20 cellular contexts compared by ENCODE assay signal in genomic region chr12:126480396-126480795, GRCh38.
"Had no signal": no experiment of that assay in that cellular context is flagged by ENCODE, and none has a peak within 500 bp of the region (broad histone marks: within the 10 kb centered on the region; RNA-seq: fewer than 3 reads in every experiment).

No MANE protein-coding gene starts in this region.

- DNase-seq: activated CD4-positive, alpha-beta T cell treated with anti-CD3 and anti-CD28 coated beads, Interleukin-2, amount 50 U/mL, for 4 hours; activated effector memory CD4-positive, alpha-beta T cell treated with anti-CD3 and anti-CD28 coated beads, Interleukin-2, amount 50 U/mL, for 16 hours; activated T-cell treated with anti-CD3 and anti-CD28 coated beads, Interleukin-2, amount 50 U/mL, for 72 hours; effector CD8-positive, alpha-beta T cell; heart right ventricle; left lung; midbrain; nephron progenitor cell; stimulated activated CD4-positive, alpha-beta T cell treated with anti-CD3 and anti-CD28 coated beads, Interleukin-4, amount 100 ng/mL, for 24 hours; T-helper 17 cell; testis; upper lobe of left lung; WERI-Rb-1 had no signal

- H3K27me3 Mint-ChIP-seq: activated naive CD4-positive, alpha-beta T cell treated with anti-CD3 and anti-CD28 coated beads, Interleukin-2, amount 50 U/mL, for 24 hours; T-helper 17 cell had no signal

- H3K36me3 Mint-ChIP-seq: activated naive CD4-positive, alpha-beta T cell treated with anti-CD3 and anti-CD28 coated beads, Interleukin-2, amount 50 U/mL, for 24 hours; stimulated activated effector memory CD8-positive, alpha-beta T cell treated with anti-CD3 and anti-CD28 coated beads, Interleukin-12 subunit alpha, Interleukin-12 subunit beta, amount 100 ng/mL, for 72 hours had no signal

- H3K4me3 Mint-ChIP-seq: activated naive CD4-positive, alpha-beta T cell treated with anti-CD3 and anti-CD28 coated beads, Interleukin-2, amount 50 U/mL, for 24 hours; activated T-cell treated with anti-CD3 and anti-CD28 coated beads, Interleukin-2, amount 50 U/mL, for 72 hours; nephron progenitor cell; stimulated activated effector memory CD8-positive, alpha-beta T cell treated with anti-CD3 and anti-CD28 coated beads, Interleukin-12 subunit alpha, Interleukin-12 subunit beta, amount 100 ng/mL, for 72 hours; T-helper 17 cell had no signal

- H3K4me1 Mint-ChIP-seq: activated naive CD4-positive, alpha-beta T cell treated with anti-CD3 and anti-CD28 coated beads, Interleukin-2, amount 50 U/mL, for 24 hours; stimulated activated effector memory CD8-positive, alpha-beta T cell treated with anti-CD3 and anti-CD28 coated beads, Interleukin-12 subunit alpha, Interleukin-12 subunit beta, amount 100 ng/mL, for 72 hours; T-helper 17 cell had no signal

- H3K4me3 ChIP-seq: esophagus muscularis mucosa, gastroesophageal sphincter, heart right ventricle, left lung, smooth muscle cell, testis, upper lobe of left lung had no signal

- FAIRE-seq: endothelial cell of umbilical vein had no signal

- H3K27ac Mint-ChIP-seq: activated naive CD4-positive, alpha-beta T cell treated with anti-CD3 and anti-CD28 coated beads, Interleukin-2, amount 50 U/mL, for 24 hours; activated T-cell treated with anti-CD3 and anti-CD28 coated beads, Interleukin-2, amount 50 U/mL, for 72 hours; nephron progenitor cell; stimulated activated effector memory CD8-positive, alpha-beta T cell treated with anti-CD3 and anti-CD28 coated beads, Interleukin-12 subunit alpha, Interleukin-12 subunit beta, amount 100 ng/mL, for 72 hours; T-helper 17 cell had no signal

- ATAC-seq: activated T-cell treated with anti-CD3 and anti-CD28 coated beads, Interleukin-2, amount 50 U/mL, for 72 hours; gastroesophageal sphincter; heart right ventricle; left lung; sciatic nerve; stimulated activated effector memory CD8-positive, alpha-beta T cell treated with anti-CD3 and anti-CD28 coated beads, Interleukin-12 subunit alpha, Interleukin-12 subunit beta, amount 100 ng/mL, for 72 hours; T-helper 17 cell had no signal

- H3K4me1 ChIP-seq: esophagus muscularis mucosa, gastroesophageal sphincter, heart right ventricle, left lung, testis, upper lobe of left lung had no signal

- H3K27me3 ChIP-seq: esophagus muscularis mucosa, heart right ventricle, left lung, testis, upper lobe of left lung had no signal

- H3K36me3 ChIP-seq: esophagus muscularis mucosa, gastroesophageal sphincter, heart right ventricle, left lung, upper lobe of left lung, WERI-Rb-1 had no signal

- H3K4me2 ChIP-seq: smooth muscle cell had no signal

- H3K9me3 ChIP-seq: testis, upper lobe of left lung had no signal

- H3K27ac ChIP-seq: esophagus muscularis mucosa, gastroesophageal sphincter, heart right ventricle, left lung, testis, upper lobe of left lung, WERI-Rb-1 had no signal
